Comparison of ENCODE assay signal across 9 cellular contexts in genomic region chr7:114415054-114415997, GRCh38. TPM values are rescaled to one million over a fixed set of nuclear protein-coding genes. Genes with fewer than 3 reads are reported as not detected.
DNase-seq lines count a peak whose midpoint lies in the region; ATAC-seq and TF ChIP-seq lines count a peak whose summit lies in the region.
"Had no signal": no experiment of that assay in that cellular context is flagged by ENCODE, and none has a peak within 500 bp of the region (broad histone marks: within the 10 kb centered on the region; RNA-seq: fewer than 3 reads in every experiment).

No MANE protein-coding gene starts in this region.

- peak overlapping the region; percentile 24 for H3K4me3 ChIP-seq in BJ (ENCODE audit: low read depth, low read length)
- H3K4me3 ChIP-seq in epithelial cell of esophagus (ENCODE audit: low read length), result peak overlapping the region; percentile 34
- peak overlapping the region; percentile 7 for H3K4me3 ChIP-seq in neural cell (ENCODE audit: low read length)
- H3K4me3 ChIP-seq in lower leg skin (ENCODE audit: low read depth, poor library complexity, severe bottlenecking), result no peak overlapping the region

- H3K9me3 ChIP-seq in neural cell (ENCODE audit: low read length), result no peaks in the 10 kb centered on the region

- no peaks in the 10 kb centered on the region for H4K20me1 ChIP-seq in neural cell (ENCODE audit: insufficient read depth)

- no peak overlapping the region for H3K27ac ChIP-seq in neural cell (ENCODE audit: low read length)

- TF ChIP-seq RAD21 in neural cell (conservative IDR thresholded peaks at IDR 0.05), result no peak

- no peak for TF ChIP-seq EP300 in neural cell (conservative IDR thresholded peaks at IDR 0.05; ENCODE audit: poor library complexity, severe bottlenecking)

- no peaks in the 10 kb centered on the region for H3K9me2 ChIP-seq in neural cell (ENCODE audit: insufficient read depth, low read length)

- no peaks in the 10 kb centered on the region for H3F3A ChIP-seq in neural cell (ENCODE audit: insufficient read depth, low read length, poor library complexity, severe bottlenecking)

- no peak overlapping the region for H3K4me2 ChIP-seq in neural cell (ENCODE audit: low read length)

- H3K79me2 ChIP-seq in neural cell (replicated peaks; ENCODE audit: insufficient read depth, low read length), result no peaks in the 10 kb centered on the region

- CTCF ChIA-PET in BJ (lab: Yijun Ruan, JAX), result interaction anchor here (1.4 kb wide), 1 partner anchor 11 kb away, joined by 4 read pairs; no protein-coding TSS in a partner anchor

- DNase-seq in BJ (ENCODE audit: low read depth) (no peak), NCI-H2171 treated with DMSO at 0.1 percent for 48 hours (lab: John Stamatoyannopoulos, UW) (peak; percentile 74), epithelial cell of esophagus (ENCODE audit: low read depth) (no peak), G401 (ENCODE audit: low spot score) (no peak), HK-2 (ENCODE audit: unreplicated experiment) (no peak), lower leg skin (ENCODE audit: low spot score in 2 of 2) (no peak)

- in situ Hi-C loops in G401 (cut with HindIII; ENCODE audit: low sequenced_read_pairs), result no loop called here

- intact Hi-C loops in lower leg skin (cut with DNase I; ENCODE audit: low total_unique reads), result no loop called here

- H3K9ac ChIP-seq in neural cell (ENCODE audit: low read length), result no peak overlapping the region

- TF ChIP-seq POLR2A in lower leg skin (IDR thresholded peaks at IDR 0.05), result no peak

- no peaks in the 10 kb centered on the region for H3K27me3 ChIP-seq in BJ (ENCODE audit: control insufficient read depth, insufficient read depth, low read length)
- H3K27me3 ChIP-seq in neural cell (ENCODE audit: insufficient read depth, low read depth, low read length), result no peaks in the 10 kb centered on the region

- POLR2A ChIA-PET in BJ (lab: Charles Lee), result interaction anchor here (0.6 kb wide), 1 partner anchor 257 kb away, joined by 3 read pairs; no protein-coding TSS in a partner anchor

- H2AFZ ChIP-seq in neural cell (ENCODE audit: low read depth, low read length), result no peak overlapping the region

- TF ChIP-seq CTCF in BJ (IDR thresholded peaks at IDR 0.05; ENCODE audit: insufficient read depth, low read depth, low read length) (no peak), epithelial cell of esophagus (IDR thresholded peaks at IDR 0.05; ENCODE audit: insufficient read depth, low read depth, low read length, missing control alignments) (no peak), neural cell (IDR thresholded peaks at IDR 0.05; ENCODE audit: poor library complexity, severe bottlenecking) (no peak), lower leg skin (IDR thresholded peaks at IDR 0.05) (no peak)

- WGBS in lower leg skin, 2 donors, result 15 to 23% methylated on average over 14 of the region's 14 CpGs

- H3K36me3 ChIP-seq in BJ (ENCODE audit: control insufficient read depth, insufficient read depth, low read length) (no peaks in the 10 kb centered on the region), neural cell (ENCODE audit: insufficient read depth, low read length) (no peaks in the 10 kb centered on the region)

- ATAC-seq in GM21515 (IDR thresholded peaks at IDR 0.05; ENCODE audit: unreplicated experiment), result no peak

TF ChIP-seq in neural cell, 6 proteins besides CTCF, POLR2A, EP300 and RAD21:
- TF ChIP-seq MXI1 (conservative IDR thresholded peaks at IDR 0.05; ENCODE audit: poor library complexity, severe bottlenecking) (no peak), SMC3 (conservative IDR thresholded peaks at IDR 0.05; ENCODE audit: poor library complexity) (no peak), POLR2AphosphoS5 (IDR thresholded peaks at IDR 0.05) (no peak), EZH2 (IDR thresholded peaks at IDR 0.05; ENCODE audit: borderline replicate concordance, insufficient read depth, low read length, poor library complexity, severe bottlenecking) (no peak)

RNA-seq across cellular contexts. Expression of gene FOXP2, which starts 0.7 kb away (rescaled TPM):
- 0.59 and 0.66 TPM in 2 replicates for polyA plus RNA-seq in BJ (2011; rRNA removed)
- 0.47 and 1.4 TPM in 2 replicates for polyA minus RNA-seq in BJ (2011; rRNA and poly(A)+ RNA removed)
- 37.9 and 51.3 TPM in 2 replicates for polyA plus RNA-seq in neural cell
- 82.7 and 91.8 TPM in 2 replicates for polyA minus RNA-seq in neural cell
- total RNA-seq in G401 (2014; rRNA removed; shearing (Covaris generic)), result not detected in 2 replicates
- total RNA-seq in lower leg skin, result 10 to 100 TPM; 11.9 to 23.6 (median 18.8) TPM
- polyA plus RNA-seq: IgD-negative memory B cell had no signal

Comparison
In these comparisons a context has a peak if more than half of its experiments do, and no peak if none do; other contexts are left out.
1. RNA of gene FOXP2, which starts 0.7 kb away (total RNA-seq): 11.9 to 23.6 TPM in lower leg skin; not detected in G401; every median in the first group is over 10 times any median in the second.